2 cellular contexts compared by ENCODE assay signal in genomic region chr15:30462176-30462575, GRCh38. TPM values are rescaled to one million over a fixed set of nuclear protein-coding genes. Genes with fewer than 3 reads are reported as not detected.
"Had no signal": no experiment of that assay in that cellular context is flagged by ENCODE, and none has a peak within 500 bp of the region (broad histone marks: within the 10 kb centered on the region; RNA-seq: fewer than 3 reads in every experiment).

No MANE protein-coding gene starts in this region.

RNA-seq across cellular contexts. Expression of gene GOLGA8R, which starts 48.1 kb away (rescaled TPM):
- total RNA-seq: epithelial cell of proximal tubule had no signal
- polyA plus RNA-seq: hepatocyte had no signal
